In genomic region chr7:73557108-73557396, GRCh38 we compare ENCODE assay signal across 1 cellular context.
A peak's percentile ranks its signal among the peaks of the same experiment; 100 is the strongest.
TF ChIP-seq lines count a peak whose summit lies in the region.

No MANE protein-coding gene starts in this region.

TF ChIP-seq in HEK293, 187 proteins besides CTCF, POLR2A, EP300 and RAD21 (continued from another document):
- 0 out of 2 replicates have a peak, but pooled peaks have one; percentile 20 for TF ChIP-seq ZBTB11 (tag by site-specific recombination; conservative IDR thresholded peaks at IDR 0.05; ENCODE audit: low read depth)
- peak; percentile 58 for TF ChIP-seq SP2 (tag by site-specific recombination; IDR thresholded peaks at IDR 0.05)
- TF ChIP-seq ELK4 (IDR thresholded peaks at IDR 0.05; ENCODE audit: borderline replicate concordance, low read depth, low read length), result peak; percentile 33; the same call in 1 of the 2 replicates
- TF ChIP-seq ZNF660 (tag by site-specific recombination; IDR thresholded peaks at IDR 0.05), result 0 out of 2 replicates have a peak, but pooled peaks have one; percentile 25
